In genomic region chr10:2122431-2123124, GRCh38 we compare ENCODE assay signal across 12 cellular contexts.
"Had no signal": no experiment of that assay in that cellular context is flagged by ENCODE, and none has a peak within 500 bp of the region (broad histone marks: within the 10 kb centered on the region; RNA-seq: fewer than 3 reads in every experiment).

No MANE protein-coding gene starts in this region.

- H3K9me3 ChIP-seq: thoracic aorta had no signal

- H3K36me3 ChIP-seq: thoracic aorta, WERI-Rb-1 had no signal

- DNase-seq: activated CD4-positive, alpha-beta T cell treated with anti-CD3 and anti-CD28 coated beads for 4 hours; activated naive CD4-positive, alpha-beta T cell treated with anti-CD3 and anti-CD28 coated beads for 36 hours; effector memory CD4-positive, alpha-beta T cell; glutamatergic neuron; stimulated activated CD4-positive, alpha-beta T cell treated with anti-CD3 and anti-CD28 coated beads, Interleukin-4, amount 100 ng/mL, for 4 hours; stimulated activated naive CD8-positive, alpha-beta T cell treated with anti-CD3 and anti-CD28 coated beads, Interleukin-15, amount 100 ng/mL, for 72 hours; T-cell; T1000; WERI-Rb-1 had no signal

- H3K4me3 ChIP-seq: skin epidermis, thoracic aorta had no signal

- ATAC-seq: activated T-helper 17 cell treated with anti-CD3 and anti-CD28 coated beads, Interleukin-2, amount 50 U/mL, for 72 hours; stimulated activated naive CD8-positive, alpha-beta T cell treated with anti-CD3 and anti-CD28 coated beads, Interleukin-15, amount 100 ng/mL, for 72 hours; T-cell had no signal
